ENCODE assay signal across 8 cellular contexts in genomic region chr1:11692899-11693590, GRCh38. TPM values are rescaled to one million over a fixed set of nuclear protein-coding genes. Genes with fewer than 3 reads are reported as not detected.
A peak's percentile ranks its signal among the peaks of the same experiment; 100 is the strongest.
DNase-seq lines count a peak whose midpoint lies in the region; ATAC-seq lines count a peak whose summit lies in the region.

No MANE protein-coding gene starts in this region.

- peaks cover 25% of the 10 kb centered on the region for H3K4me1 Mint-ChIP-seq in activated T-cell treated with anti-CD3 and anti-CD28 coated beads, Interleukin-2, amount 50 U/mL, for 4 hours (ENCODE audit: low read depth)

- ATAC-seq in activated T-cell treated with anti-CD3 and anti-CD28 coated beads, Interleukin-2, amount 50 U/mL, for 4 hours: peak; percentile 73 to 74
- ATAC-seq in HG03135 (IDR thresholded peaks at IDR 0.05; ENCODE audit: unreplicated experiment) (no peak), GM21367 (IDR thresholded peaks at IDR 0.05; ENCODE audit: unreplicated experiment) (no peak)

- H3K9me3 Mint-ChIP-seq in activated T-cell treated with anti-CD3 and anti-CD28 coated beads, Interleukin-2, amount 50 U/mL, for 4 hours: no peaks in the 10 kb centered on the region

- peak overlapping the region; percentile 81 for H3K4me3 ChIP-seq in iPS-11a (ENCODE audit: low read depth, low read length)

- peak overlapping the region; percentile 55 for H3K4me3 Mint-ChIP-seq in activated T-cell treated with anti-CD3 and anti-CD28 coated beads, Interleukin-2, amount 50 U/mL, for 4 hours

- H3K36me3 Mint-ChIP-seq in activated T-cell treated with anti-CD3 and anti-CD28 coated beads, Interleukin-2, amount 50 U/mL, for 4 hours (ENCODE audit: insufficient read depth): no peaks in the 10 kb centered on the region

- DNase-seq in CD1c-positive myeloid dendritic cell (ENCODE audit: extremely low spot score) (peak; percentile 71), MV-4-11 (lab: John Stamatoyannopoulos, UW) (peak; percentile 89), NCI-H2107 (lab: John Stamatoyannopoulos, UW) (no peak)
- DNase-seq in activated T-cell treated with anti-CD3 and anti-CD28 coated beads, Interleukin-2, amount 50 U/mL, for 4 hours: peak; percentile 16
- peak; percentile 14 to 34 for DNase-seq in stimulated activated CD8-positive, alpha-beta memory T cell treated with anti-CD3 and anti-CD28 coated beads, Interleukin-4, amount 100 ng/mL, for 4 hours (ENCODE audit: low read depth in 2 of 2, low spot score in 1 of 2)

- H3K27me3 Mint-ChIP-seq in activated T-cell treated with anti-CD3 and anti-CD28 coated beads, Interleukin-2, amount 50 U/mL, for 4 hours (ENCODE audit: low read depth): peaks cover 44% of the 10 kb centered on the region

RNA-seq across cellular contexts. Expression of gene DRAXIN, which starts 1.5 kb away (rescaled TPM):
- total RNA-seq in activated T-cell treated with anti-CD3 and anti-CD28 coated beads, Interleukin-2, amount 50 U/mL, for 4 hours: under 1 TPM; 0.03 to 0.08 (median 0.05) TPM

RNA-seq across cellular contexts. Expression of gene MAD2L2, which starts 12.1 kb away (rescaled TPM):
- 10 to 100 TPM; 60.7 to 67.1 (median 63.0) TPM for total RNA-seq in activated T-cell treated with anti-CD3 and anti-CD28 coated beads, Interleukin-2, amount 50 U/mL, for 4 hours

RNA-seq across cellular contexts. Expression of gene FBXO6, which starts 29.0 kb away (rescaled TPM):
- total RNA-seq in activated T-cell treated with anti-CD3 and anti-CD28 coated beads, Interleukin-2, amount 50 U/mL, for 4 hours: 10 to 100 TPM; 12.8 to 21.1 (median 19.1) TPM

RNA-seq across cellular contexts. Expression of gene FBXO44, which starts 38.4 kb away (rescaled TPM):
- 10 to 100 TPM; 12.6 to 13.6 (median 13.2) TPM for total RNA-seq in activated T-cell treated with anti-CD3 and anti-CD28 coated beads, Interleukin-2, amount 50 U/mL, for 4 hours

RNA-seq across cellular contexts. Expression of gene FBXO2, which starts 38.8 kb away (rescaled TPM):
- total RNA-seq in activated T-cell treated with anti-CD3 and anti-CD28 coated beads, Interleukin-2, amount 50 U/mL, for 4 hours: 1 to 10 TPM in 2 of 3 donors, under 1 TPM in 1; 0.81 to 1.8 (median 1.7) TPM

Comparison
In these comparisons a context has a peak if more than half of its experiments do, and no peak if none do; other contexts are left out.
1. ATAC-seq: peak in activated T-cell treated with anti-CD3 and anti-CD28 coated beads, Interleukin-2, amount 50 U/mL, for 4 hours (2 of 2); none in HG03135 (single experiment) and GM21367 (single experiment).